ENCODE assay signal across 30 cellular contexts in the genomic region with DNA sequence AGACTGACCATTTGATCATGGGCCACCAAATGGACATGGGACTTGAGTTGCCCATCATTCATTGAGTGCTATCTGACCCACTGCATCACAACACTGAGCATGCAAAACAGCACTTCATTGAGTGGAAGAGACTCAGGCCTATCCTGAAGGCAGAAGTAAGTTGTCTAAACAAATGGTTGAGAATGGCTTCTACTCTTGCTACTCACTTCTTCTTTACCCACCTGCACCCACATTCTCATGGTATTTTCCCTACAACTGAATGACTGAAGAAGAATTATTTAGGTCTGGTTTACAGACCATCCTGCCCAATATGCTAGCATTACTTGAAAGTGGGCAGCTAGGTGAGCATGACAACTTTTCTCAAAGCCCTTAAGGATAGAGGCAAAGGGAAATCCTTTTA.
"Had no signal": no experiment of that assay in that cellular context is flagged by ENCODE, and none has a peak within 500 bp of the region (broad histone marks: within the 10 kb centered on the region; RNA-seq: fewer than 3 reads in every experiment).

No MANE protein-coding gene starts in this region.

- ATAC-seq: stimulated activated effector memory CD8-positive, alpha-beta T cell treated with anti-CD3 and anti-CD28 coated beads, Interleukin-12 subunit alpha, Interleukin-12 subunit beta, amount 100 ng/mL, for 72 hours; stimulated activated memory B cell treated with anti-CD40 and anti-IgM and Interleukin-4, amounts not matched to agents 10 μg/mL and 1 μg/mL and 100 μg/mL, for 72 hours; stimulated activated naive CD8-positive, alpha-beta T cell treated with anti-CD3 and anti-CD28 coated beads, Interleukin-15, amount 100 ng/mL, for 72 hours; stimulated activated naive CD8-positive, alpha-beta T cell treated with anti-CD3 and anti-CD28 coated beads, Interleukin-15, Interleukin-2, amounts not matched to agents 100 U/mL and 50 U/mL, for 24 hours; upper lobe of right lung had no signal

- H3K4me3 Mint-ChIP-seq: stimulated activated effector memory CD8-positive, alpha-beta T cell treated with anti-CD3 and anti-CD28 coated beads, Interleukin-12 subunit alpha, Interleukin-12 subunit beta, amount 100 ng/mL, for 72 hours; stimulated activated memory B cell treated with anti-CD40 and anti-IgM and Interleukin-4, amounts not matched to agents 10 μg/mL and 1 μg/mL and 100 μg/mL, for 72 hours; stimulated activated naive CD8-positive, alpha-beta T cell treated with anti-CD3 and anti-CD28 coated beads, Interleukin-15, amount 100 ng/mL, for 72 hours; stimulated activated naive CD8-positive, alpha-beta T cell treated with anti-CD3 and anti-CD28 coated beads, Interleukin-15, Interleukin-2, amounts not matched to agents 100 ng/mL and 50 ng/mL, for 24 hours; type B pancreatic cell had no signal

- H3K27ac Mint-ChIP-seq: stimulated activated effector memory CD8-positive, alpha-beta T cell treated with anti-CD3 and anti-CD28 coated beads, Interleukin-12 subunit alpha, Interleukin-12 subunit beta, amount 100 ng/mL, for 72 hours; stimulated activated memory B cell treated with anti-CD40 and anti-IgM and Interleukin-4, amounts not matched to agents 10 μg/mL and 1 μg/mL and 100 μg/mL, for 72 hours; stimulated activated naive CD8-positive, alpha-beta T cell treated with anti-CD3 and anti-CD28 coated beads, Interleukin-15, amount 100 ng/mL, for 72 hours; stimulated activated naive CD8-positive, alpha-beta T cell treated with anti-CD3 and anti-CD28 coated beads, Interleukin-15, Interleukin-2, amounts not matched to agents 100 ng/mL and 50 ng/mL, for 24 hours; type B pancreatic cell had no signal

- H3K27me3 Mint-ChIP-seq: stimulated activated memory B cell treated with anti-CD40 and anti-IgM and Interleukin-4, amounts not matched to agents 10 μg/mL and 1 μg/mL and 100 μg/mL, for 72 hours had no signal

- DNase-seq: stimulated activated CD4-positive, alpha-beta T cell treated with anti-CD3 and anti-CD28 coated beads, Interleukin-1b, Interleukin-23, amount 100 ng/mL, for 48 hours; stimulated activated CD4-positive, alpha-beta T cell treated with anti-CD3 and anti-CD28 coated beads, Interleukin-2, amount 100 ng/mL, for 24 hours; stimulated activated CD4-positive, alpha-beta T cell treated with anti-CD3 and anti-CD28 coated beads, Interleukin-2, amount 100 ng/mL, for 48 hours; stimulated activated CD4-positive, alpha-beta T cell treated with anti-CD3 and anti-CD28 coated beads, Interleukin-4, amount 100 ng/mL, for 1 hour; stimulated activated CD4-positive, alpha-beta T cell treated with anti-CD3 and anti-CD28 coated beads, Interleukin-4, amount 100 ng/mL, for 24 hours; stimulated activated CD4-positive, alpha-beta T cell treated with anti-CD3 and anti-CD28 coated beads, Interleukin-4, amount 100 ng/mL, for 4 hours; stimulated activated CD8-positive, alpha-beta memory T cell treated with anti-CD3 and anti-CD28 coated beads, Interleukin-4, amount 100 ng/mL, for 48 hours; stimulated activated naive CD4-positive, alpha-beta T cell; stimulated activated naive CD4-positive, alpha-beta T cell treated with Interleukin-2 at 50 U/mL for 16 hours; stimulated activated naive CD8-positive, alpha-beta T cell treated with anti-CD3 and anti-CD28 coated beads, Interleukin-15, amount 100 ng/mL, for 72 hours; stimulated activated naive CD8-positive, alpha-beta T cell treated with anti-CD3 and anti-CD28 coated beads, Interleukin-15, Interleukin-2, amounts not matched to agents 100 U/mL and 50 U/mL, for 24 hours; stomach; substantia nigra; testis; thyroid gland; tibial artery; transverse colon; trophoblast cell; upper lobe of left lung; upper lobe of right lung; uterus had no signal

- H3K4me3 ChIP-seq: stomach, suprapubic skin, testis, thoracic aorta, thyroid gland, tibial artery, tibial nerve, transverse colon, upper lobe of left lung, upper lobe of right lung, uterus, vagina had no signal

- H3K4me1 Mint-ChIP-seq: stimulated activated effector memory CD8-positive, alpha-beta T cell treated with anti-CD3 and anti-CD28 coated beads, Interleukin-12 subunit alpha, Interleukin-12 subunit beta, amount 100 ng/mL, for 72 hours had no signal

- FAIRE-seq: urothelium cell line had no signal

- H3K27me3 ChIP-seq: stomach, suprapubic skin, testis, thyroid gland, tibial artery, tibial nerve, transverse colon, upper lobe of left lung, upper lobe of right lung, uterus, vagina had no signal

- H3K4me1 ChIP-seq: stomach, suprapubic skin, testis, thyroid gland, tibial artery, tibial nerve, transverse colon, upper lobe of right lung, uterus, vagina had no signal

- H3K36me3 Mint-ChIP-seq: stimulated activated effector memory CD8-positive, alpha-beta T cell treated with anti-CD3 and anti-CD28 coated beads, Interleukin-12 subunit alpha, Interleukin-12 subunit beta, amount 100 ng/mL, for 72 hours; stimulated activated memory B cell treated with anti-CD40 and anti-IgM and Interleukin-4, amounts not matched to agents 10 μg/mL and 1 μg/mL and 100 μg/mL, for 72 hours; type B pancreatic cell had no signal

- H3K9me3 Mint-ChIP-seq: stimulated activated effector memory CD8-positive, alpha-beta T cell treated with anti-CD3 and anti-CD28 coated beads, Interleukin-12 subunit alpha, Interleukin-12 subunit beta, amount 100 ng/mL, for 72 hours had no signal

- H3K27ac ChIP-seq: stomach, suprapubic skin, testis, thoracic aorta, thyroid gland, tibial artery, tibial nerve, transverse colon, upper lobe of left lung, upper lobe of right lung, uterus, vagina had no signal
